ENCODE assay signal across 7 cellular contexts in the genomic region with DNA sequence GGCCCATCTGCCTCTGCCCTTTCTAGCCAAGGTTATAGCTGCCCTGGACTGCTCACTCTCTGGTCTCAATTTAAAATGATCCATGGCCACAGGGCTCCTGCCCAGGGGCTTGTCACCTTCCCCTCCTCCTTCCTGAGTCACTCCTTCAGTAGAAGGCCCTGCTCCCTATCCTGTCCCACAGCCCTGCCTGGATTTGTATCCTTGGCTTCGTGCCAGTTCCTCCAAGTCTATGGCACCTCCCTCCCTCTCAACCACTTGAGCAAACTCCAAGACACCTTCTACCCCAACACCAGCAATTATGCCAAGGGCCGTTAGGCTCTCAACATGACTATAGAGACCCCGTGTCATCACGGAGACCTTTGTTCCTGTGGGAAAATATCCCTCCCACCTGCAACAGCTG. TPM values are rescaled to one million over a fixed set of nuclear protein-coding genes. Genes with fewer than 3 reads are reported as not detected.
A peak's percentile ranks its signal among the peaks of the same experiment; 100 is the strongest.
DNase-seq lines count a peak whose midpoint lies in the region; ATAC-seq, FAIRE-seq and TF ChIP-seq lines count a peak whose summit lies in the region.
"Not testable (repeated sequence)": the region's sequence is repeated elsewhere in the genome, so short reads cannot be mapped to it uniquely, and the experiment has no call there.

No MANE protein-coding gene starts in this region.

- H3K36me3 ChIP-seq in Caco-2 (ENCODE audit: control insufficient read depth, insufficient read depth, low read length); HCT116 (ENCODE audit: control insufficient read depth in 1 of 2, insufficient read depth in 2 of 2, low read length in 2 of 2); RWPE2 (ENCODE audit: low read depth); bronchial epithelial cell (ENCODE audit: control insufficient read depth, insufficient read depth, low read length); neural progenitor cell: not testable (repeated sequence)

- TF ChIP-seq POLR2A in HCT116 (IDR thresholded peaks at IDR 0.05; ENCODE audit: borderline replicate concordance, extremely low read depth, insufficient read depth, insufficient read length) = not testable (repeated sequence)

- not testable (repeated sequence) for H3F3A ChIP-seq in neural progenitor cell (ENCODE audit: low read depth)

- H3K4me2 ChIP-seq in HCT116 (ENCODE audit: low read length) = peak overlapping the region; percentile 46; the same call in 1 of the 2 replicates
- H3K4me2 ChIP-seq in neural progenitor cell = not testable (repeated sequence)

- H3K27ac ChIP-seq in HCT116 (ENCODE audit: low read depth, low read length) (peak overlapping the region; percentile 60), RWPE2 (ENCODE audit: poor library complexity, severe bottlenecking) (peak overlapping the region; percentile 11)
- not testable (repeated sequence) for H3K27ac ChIP-seq in neural progenitor cell

- not testable (repeated sequence) for H3K4me3 Mint-ChIP-seq in Caco-2 (ENCODE audit: unreplicated experiment); neural progenitor cell

- H3K27me3 Mint-ChIP-seq in Caco-2 (ENCODE audit: insufficient read depth, unreplicated experiment); neural progenitor cell (ENCODE audit: insufficient read depth, low read depth): not testable (repeated sequence)

- BruUV-seq in Caco-2 (replicated peaks; lab: Mats Ljungman, UMichigan) = TSS peak; percentile 30
- BruUV-seq in HCT116 (replicated peaks; lab: Mats Ljungman, UMichigan) = not testable (repeated sequence)

- H3K27ac Mint-ChIP-seq in Caco-2 (ENCODE audit: unreplicated experiment) = not testable (repeated sequence)
- peak overlapping the region; percentile 28 for H3K27ac Mint-ChIP-seq in neural progenitor cell

- not testable (repeated sequence) for H3K9ac ChIP-seq in HCT116 (ENCODE audit: low read length); neural progenitor cell

- H3K9me2 ChIP-seq in HCT116 (ENCODE audit: insufficient read depth) = not testable (repeated sequence)

- intact Hi-C loops in Caco-2 (cut with micrococcal nuclease; ENCODE audit: unreplicated experiment); HCT116 (cut with micrococcal nuclease): not testable (repeated sequence)

- not testable (repeated sequence) for DNase-seq in Caco-2; HCT116 (ENCODE audit: low read depth, low spot score); RWPE2 (ENCODE audit: low spot score); neural progenitor cell (ENCODE audit: low spot score)
- DNase-seq in NCI-H69 (lab: John Stamatoyannopoulos, UW) (peak; percentile 88), bronchial epithelial cell (ENCODE audit: low read depth) (peak; percentile 24), kidney tubule cell (ENCODE audit: low spot score) (peak; percentile 46)

- H3K36me3 Mint-ChIP-seq in Caco-2 (ENCODE audit: insufficient read depth, unreplicated experiment) = peaks cover 70% of the 10 kb centered on the region
- not testable (repeated sequence) for H3K36me3 Mint-ChIP-seq in neural progenitor cell

- not testable (repeated sequence) for H4K20me1 ChIP-seq in HCT116 (ENCODE audit: insufficient read depth); neural progenitor cell (ENCODE audit: low read depth)

- CTCF ChIA-PET in Caco-2 (lab: Charles Lee); HCT116 (lab: Charles Lee): not testable (repeated sequence)

- H3K4me1 Mint-ChIP-seq in Caco-2 (ENCODE audit: low read depth, unreplicated experiment); neural progenitor cell: not testable (repeated sequence)

- not testable (repeated sequence) for H3K4me3 ChIP-seq in Caco-2 (ENCODE audit: low read depth, low read length); HCT116 (replicated peaks in 1 of 2; ENCODE audit: low read depth in 1 of 2, low read length in 2 of 2); RWPE2 (ENCODE audit: severe bottlenecking); bronchial epithelial cell (ENCODE audit: low read depth, low read length); neural progenitor cell

- H3K27me3 ChIP-seq in Caco-2 (replicated peaks; ENCODE audit: control insufficient read depth, insufficient read depth, low read length); HCT116 (ENCODE audit: insufficient read depth, low read length); RWPE2 (ENCODE audit: insufficient read depth, poor library complexity, severe bottlenecking); bronchial epithelial cell (ENCODE audit: control insufficient read depth, insufficient read depth, low read length); neural progenitor cell: not testable (repeated sequence)

- ATAC-seq in HCT116 = peak; percentile 49
- ATAC-seq in RWPE2 (ENCODE audit: low read depth) = peak; percentile 62

- H3K4me1 ChIP-seq in Caco-2; RWPE2 (ENCODE audit: insufficient read depth, poor library complexity, severe bottlenecking); neural progenitor cell: not testable (repeated sequence)
- peaks cover 6 to 11% of the 10 kb centered on the region in 2 experiments for H3K4me1 ChIP-seq in HCT116 (ENCODE audit: control insufficient read depth in 1 of 2, insufficient read depth in 2 of 2, low read length in 2 of 2)

- not testable (repeated sequence) for H3K79me2 ChIP-seq in HCT116 (ENCODE audit: insufficient read depth, low read length); neural progenitor cell (ENCODE audit: low read depth)

- not testable (repeated sequence) for H3K9me3 Mint-ChIP-seq in Caco-2 (ENCODE audit: unreplicated experiment); neural progenitor cell

- not testable (repeated sequence) for FAIRE-seq in bronchial epithelial cell (lab: Jason Lieb, UNC)

- TF ChIP-seq CTCF in Caco-2 (IDR thresholded peaks at IDR 0.05; ENCODE audit: insufficient read depth in 1 of 2, low read depth in 1 of 2, low read length in 1 of 2, severe bottlenecking in 1 of 2, unreplicated experiment in 1 of 2); HCT116 (IDR thresholded peaks at IDR 0.05 in 2 of 3, conservative IDR thresholded peaks at IDR 0.05 in 1 of 3; ENCODE audit: borderline replicate concordance in 1 of 3, insufficient read depth in 1 of 3, low read depth in 2 of 3, low read length in 2 of 3); RWPE2 (IDR thresholded peaks at IDR 0.05; ENCODE audit: poor library complexity, severe bottlenecking); bronchial epithelial cell (IDR thresholded peaks at IDR 0.05; ENCODE audit: insufficient read depth, low read length, severe bottlenecking); neural progenitor cell (IDR thresholded peaks at IDR 0.05): not testable (repeated sequence)

- not testable (repeated sequence) for H3K9me3 ChIP-seq in Caco-2; HCT116 (ENCODE audit: control insufficient read depth in 1 of 2, insufficient read depth in 1 of 2, low read depth in 1 of 2, low read length in 2 of 2); RWPE2 (ENCODE audit: severe bottlenecking); neural progenitor cell (ENCODE audit: low read depth)

- POLR2A ChIA-PET in Caco-2 (lab: Charles Lee); HCT116 (lab: Charles Lee): not testable (repeated sequence)

- RAD21 ChIA-PET in HCT116 (lab: Charles Lee; ENCODE audit: low non-redundant PET in 1 of 2, low total read pairs in 2 of 2, uncharacterized antibody in 2 of 2, unreplicated experiment in 2 of 2) = not testable (repeated sequence)

- not testable (repeated sequence) for TF ChIP-seq RAD21 in HCT116 (IDR thresholded peaks at IDR 0.05; ENCODE audit: low read depth)

- H2AFZ ChIP-seq in HCT116 (ENCODE audit: low read depth, low read length, poor library complexity, severe bottlenecking); neural progenitor cell (replicated peaks): not testable (repeated sequence)

RNA-seq across cellular contexts. Expression of gene DDX11, which starts 30.6 kb away (rescaled TPM):
- total RNA-seq in Caco-2 (2022) (175 and 200 TPM in 2 replicates), HCT116 (2021; ENCODE audit: unreplicated experiment) (136 TPM), bronchial epithelial cell (17.1 and 20.9 TPM in 2 replicates), neural progenitor cell (ENCODE audit: low replicate concordance) (80.1 and 98.0 TPM in 2 replicates)
- polyA plus RNA-seq in HCT116 (2012) = 69.2 and 75.4 TPM in 2 replicates
